9 cellular contexts compared by ENCODE assay signal in genomic region chr2:98769784-98770183, GRCh38. TPM values are rescaled to one million over a fixed set of nuclear protein-coding genes. Genes with fewer than 3 reads are reported as not detected.
DNase-seq lines count a peak whose midpoint lies in the region; ATAC-seq and TF ChIP-seq lines count a peak whose summit lies in the region.
"Had no signal": no experiment of that assay in that cellular context is flagged by ENCODE, and none has a peak within 500 bp of the region (broad histone marks: within the 10 kb centered on the region; RNA-seq: fewer than 3 reads in every experiment).

No MANE protein-coding gene starts in this region.

- H3K27ac ChIP-seq in body of pancreas: peak overlapping the region in 3 of 4 donors; percentile 21 to 75 (median 56)
- H3K27ac ChIP-seq: uterus had no signal

- H3K27me3 Mint-ChIP-seq in activated CD8-positive, alpha-beta memory T cell treated with anti-CD3 and anti-CD28 coated beads, Interleukin-2, amount 10 ng/mL, durations not matched to agents 7 days and 5 days: no peaks in the 10 kb centered on the region

- no peaks in the 10 kb centered on the region for H3K9me3 Mint-ChIP-seq in activated CD8-positive, alpha-beta memory T cell treated with anti-CD3 and anti-CD28 coated beads, Interleukin-2, amount 10 ng/mL, durations not matched to agents 7 days and 5 days (ENCODE audit: low read depth)

- peak; percentile 54 for DNase-seq in activated CD8-positive, alpha-beta memory T cell treated with anti-CD3 and anti-CD28 coated beads, Interleukin-2, amount 10 ng/mL, durations not matched to agents 7 days and 5 days
- no peak for DNase-seq in activated CD8-positive, alpha-beta memory T cell treated with anti-CD3 and anti-CD28 coated beads, Interleukin-2, amount 50 U/mL, for 4 hours
- DNase-seq in NCI-H774 (lab: John Stamatoyannopoulos, UW) (peak; percentile 81), body of pancreas (peak in 3 of 4 donors; percentile 42 to 61 (median 59)), retina (no peak), omental fat pad (ENCODE audit: low spot score) (no peak)
- DNase-seq in stimulated activated naive CD8-positive, alpha-beta T cell treated with anti-CD3 and anti-CD28 coated beads, Interleukin-15, Interleukin-2, amounts not matched to agents 100 U/mL and 50 U/mL, for 24 hours: peak; percentile 37
- DNase-seq: uterus had no signal

- no peak overlapping the region for H3K4me3 ChIP-seq in body of pancreas
- H3K4me3 ChIP-seq: uterus had no signal

- CTCF ChIA-PET in activated CD8-positive, alpha-beta memory T cell treated with anti-CD3 and anti-CD28 coated beads, Interleukin-2, amount 10 ng/mL, durations not matched to agents 7 days and 5 days (lab: Charles Lee): interaction anchor here (1.3 to 2.5 kb wide), 3 partner anchors 11 to 53 kb away, joined by 4 to 12 read pairs (median 11); partner anchors contain the start of gene MGAT4A

- peak overlapping the region; percentile 86 for H3K4me3 Mint-ChIP-seq in activated CD8-positive, alpha-beta memory T cell treated with anti-CD3 and anti-CD28 coated beads, Interleukin-2, amount 10 ng/mL, durations not matched to agents 7 days and 5 days

- ATAC-seq in activated CD8-positive, alpha-beta memory T cell treated with anti-CD3 and anti-CD28 coated beads, Interleukin-2, amount 10 ng/mL, durations not matched to agents 7 days and 5 days: no peak
- ATAC-seq in body of pancreas (no peak), omental fat pad (ENCODE audit: low FRiP score) (no peak), GM21528 (IDR thresholded peaks at IDR 0.05; ENCODE audit: low FRiP score, unreplicated experiment) (no peak)
- ATAC-seq in stimulated activated naive CD8-positive, alpha-beta T cell treated with anti-CD3 and anti-CD28 coated beads, Interleukin-15, Interleukin-2, amounts not matched to agents 100 U/mL and 50 U/mL, for 24 hours: no peak

- H3K27ac Mint-ChIP-seq in activated CD8-positive, alpha-beta memory T cell treated with anti-CD3 and anti-CD28 coated beads, Interleukin-2, amount 10 ng/mL, durations not matched to agents 7 days and 5 days: peak overlapping the region; percentile 95

- peaks cover 8% of the 10 kb centered on the region for H3K36me3 Mint-ChIP-seq in activated CD8-positive, alpha-beta memory T cell treated with anti-CD3 and anti-CD28 coated beads, Interleukin-2, amount 10 ng/mL, durations not matched to agents 7 days and 5 days

- intact Hi-C loops in body of pancreas (cut with DNase I): no loop called here

- H3K27me3 ChIP-seq in body of pancreas: no peaks in the 10 kb centered on the region
- H3K27me3 ChIP-seq: uterus had no signal

- H3K9me3 ChIP-seq in body of pancreas: no peaks in the 10 kb centered on the region
- H3K9me3 ChIP-seq: uterus had no signal

- H3K36me3 ChIP-seq in body of pancreas (replicated peaks in 1 of 2; ENCODE audit: insufficient read depth in 1 of 2, low read depth in 2 of 2): no peaks in the 10 kb centered on the region
- H3K36me3 ChIP-seq: uterus had no signal

- peaks cover 20% of the 10 kb centered on the region for H3K4me1 ChIP-seq in body of pancreas
- H3K4me1 ChIP-seq: uterus had no signal

- TF ChIP-seq POLR2A in body of pancreas (IDR thresholded peaks at IDR 0.05): no peak

- WGBS in body of pancreas, 2 donors: 64 to 67% methylated on average over 14 of the region's 14 CpGs

- H3K4me1 Mint-ChIP-seq in activated CD8-positive, alpha-beta memory T cell treated with anti-CD3 and anti-CD28 coated beads, Interleukin-2, amount 10 ng/mL, durations not matched to agents 7 days and 5 days: peaks cover 74% of the 10 kb centered on the region

- TF ChIP-seq CTCF in body of pancreas (IDR thresholded peaks at IDR 0.05): no peak
- no peak for TF ChIP-seq CTCF in omental fat pad (IDR thresholded peaks at IDR 0.05)

RNA-seq across cellular contexts. Expression of gene MGAT4A, which starts 38.9 kb away (rescaled TPM):
- total RNA-seq in activated CD8-positive, alpha-beta memory T cell treated with anti-CD3 and anti-CD28 coated beads, Interleukin-2, amount 10 ng/mL, durations not matched to agents 7 days and 5 days: 10 to 100 TPM; 57.4 to 72.0 TPM
- total RNA-seq in body of pancreas (10 to 100 TPM; 40.5 to 72.4 TPM), omental fat pad (10 to 100 TPM; 20.1 to 93.7 (median 43.2) TPM)

Comparison
In these comparisons a context has a peak if more than half of its experiments do, and no peak if none do; other contexts are left out.
1. DNase-seq: peak in activated CD8-positive, alpha-beta memory T cell treated with anti-CD3 and anti-CD28 coated beads, Interleukin-2, amount 10 ng/mL, durations not matched to agents 7 days and 5 days (single experiment), NCI-H774 (single experiment), body of pancreas (3 of 4) and stimulated activated naive CD8-positive, alpha-beta T cell treated with anti-CD3 and anti-CD28 coated beads, Interleukin-15, Interleukin-2, amounts not matched to agents 100 U/mL and 50 U/mL, for 24 hours (single experiment); none in activated CD8-positive, alpha-beta memory T cell treated with anti-CD3 and anti-CD28 coated beads, Interleukin-2, amount 50 U/mL, for 4 hours (single experiment), retina (single experiment) and omental fat pad (single experiment).